Comparison of ENCODE assay signal across 9 cellular contexts in genomic region chr5:95712347-95712958, GRCh38. TPM values are rescaled to one million over a fixed set of nuclear protein-coding genes. Genes with fewer than 3 reads are reported as not detected.
DNase-seq lines count a peak whose midpoint lies in the region; ATAC-seq and TF ChIP-seq lines count a peak whose summit lies in the region.
"Had no signal": no experiment of that assay in that cellular context is flagged by ENCODE, and none has a peak within 500 bp of the region (broad histone marks: within the 10 kb centered on the region; RNA-seq: fewer than 3 reads in every experiment).

No MANE protein-coding gene starts in this region.

- POLR2A ChIA-PET in MCF 10A (lab: Yijun Ruan, JAX), result interaction anchor here (0.6 to 1.7 kb wide), 4 partner anchors 11 to 62 kb away, joined by 3 to 6 read pairs (median 5); no protein-coding TSS in a partner anchor

- H3K4me3 Mint-ChIP-seq in MCF 10A (ENCODE audit: unreplicated experiment), result no peak overlapping the region
- peak overlapping the region; percentile 55 for H3K4me3 Mint-ChIP-seq in type B pancreatic cell

- H3K9me3 Mint-ChIP-seq in MCF 10A (ENCODE audit: unreplicated experiment) (no peaks in the 10 kb centered on the region), type B pancreatic cell (peaks cover 4% of the 10 kb centered on the region)

- H3K4me1 ChIP-seq in breast epithelium, result no peaks in the 10 kb centered on the region
- H3K4me1 ChIP-seq in RWPE2 (ENCODE audit: insufficient read depth, poor library complexity, severe bottlenecking), result peaks cover 21% of the 10 kb centered on the region

- H3K27me3 Mint-ChIP-seq in MCF 10A (ENCODE audit: insufficient read depth, unreplicated experiment) (no peaks in the 10 kb centered on the region), type B pancreatic cell (peaks cover 3% of the 10 kb centered on the region)

- intact Hi-C loops in MCF 10A (cut with micrococcal nuclease) (loop anchor here (2.0 kb wide), 1 partner anchor 48 kb away; no protein-coding TSS in a partner anchor), breast epithelium (cut with DNase I; ENCODE audit: low total_unique reads) (no loop called here)

- TF ChIP-seq POLR2A in breast epithelium (IDR thresholded peaks at IDR 0.05), result no peak

- ATAC-seq in RWPE2 (ENCODE audit: low read depth) (peak; percentile 99), GM21529 (IDR thresholded peaks at IDR 0.05; ENCODE audit: unreplicated experiment) (no peak)

- no TSS peak for BruUV-seq in MCF 10A (replicated peaks; lab: Mats Ljungman, UMichigan)

- CTCF ChIA-PET in MCF 10A (lab: Yijun Ruan, JAX), result interaction anchor here (0.7 to 1.7 kb wide), 4 partner anchors 15 to 134 kb away, joined by 3 to 5 read pairs (median 4); no protein-coding TSS in a partner anchor

- H3K36me3 Mint-ChIP-seq in MCF 10A (ENCODE audit: insufficient read depth, unreplicated experiment) (no peaks in the 10 kb centered on the region), type B pancreatic cell (no peaks in the 10 kb centered on the region)

- DNase-seq in MCF 10A (ENCODE audit: unreplicated experiment) (peak; percentile 95), breast epithelium (ENCODE audit: low spot score in 2 of 2) (no peak), RWPE2 (ENCODE audit: low spot score) (peak; percentile 95), foreskin fibroblast (peak; percentile 65 to 73), type B pancreatic cell (ENCODE audit: extremely low spot score, unreplicated experiment) (no peak), NCI-H510A treated with DMSO at 0.1 percent for 48 hours (lab: John Stamatoyannopoulos, UW) (no peak), NCI-H2081 treated with DMSO at 0.1 percent for 48 hours (lab: John Stamatoyannopoulos, UW) (no peak)
- DNase-seq: heart right ventricle had no signal

- H3K36me3 ChIP-seq in breast epithelium, result no peaks in the 10 kb centered on the region
- H3K36me3 ChIP-seq in RWPE2 (ENCODE audit: low read depth), result no peaks in the 10 kb centered on the region
- H3K36me3 ChIP-seq: heart right ventricle had no signal

- no peak overlapping the region for H3K27ac ChIP-seq in breast epithelium
- H3K27ac ChIP-seq in RWPE2 (ENCODE audit: poor library complexity, severe bottlenecking), result peak overlapping the region; percentile 39

- peaks cover 33% of the 10 kb centered on the region for H3K4me1 Mint-ChIP-seq in MCF 10A (ENCODE audit: insufficient read depth, unreplicated experiment)
- H3K4me1 Mint-ChIP-seq in type B pancreatic cell (ENCODE audit: unreplicated experiment), result peaks cover 11% of the 10 kb centered on the region

- no peaks in the 10 kb centered on the region for H3K9me3 ChIP-seq in breast epithelium
- no peaks in the 10 kb centered on the region for H3K9me3 ChIP-seq in RWPE2 (ENCODE audit: severe bottlenecking)

- H3K4me3 ChIP-seq in breast epithelium (no peak overlapping the region), RWPE2 (ENCODE audit: severe bottlenecking) (no peak overlapping the region), foreskin fibroblast (ENCODE audit: low read depth in 1 of 2, low read length in 2 of 2) (no peak overlapping the region)
- H3K4me3 ChIP-seq: heart right ventricle had no signal

- no peak overlapping the region for H3K27ac Mint-ChIP-seq in MCF 10A (ENCODE audit: low read depth, unreplicated experiment)
- peak overlapping the region; percentile 92 for H3K27ac Mint-ChIP-seq in type B pancreatic cell

- H3K27me3 ChIP-seq in breast epithelium (no peaks in the 10 kb centered on the region), RWPE2 (ENCODE audit: insufficient read depth, poor library complexity, severe bottlenecking) (no peaks in the 10 kb centered on the region)
- H3K27me3 ChIP-seq: heart right ventricle had no signal

- TF ChIP-seq CTCF in MCF 10A (IDR thresholded peaks at IDR 0.05; ENCODE audit: unreplicated experiment) (no peak), breast epithelium (IDR thresholded peaks at IDR 0.05) (no peak), RWPE2 (IDR thresholded peaks at IDR 0.05; ENCODE audit: poor library complexity, severe bottlenecking) (no peak), foreskin fibroblast (IDR thresholded peaks at IDR 0.05; ENCODE audit: low read depth, low read length) (no peak), type B pancreatic cell (conservative IDR thresholded peaks at IDR 0.05) (no peak)

RNA-seq across cellular contexts. Expression of gene RHOBTB3, which starts 18.7 kb away (rescaled TPM):
- total RNA-seq in MCF 10A (2022) (3.4 and 3.8 TPM in 2 replicates), breast epithelium (100 to 1,000 TPM in 2 of 3 donors, 10 to 100 TPM in 1; 82.8 to 205 (median 109) TPM), type B pancreatic cell (ENCODE audit: low replicate concordance) (41.7 and 76.3 TPM in 2 replicates)

RNA-seq across cellular contexts. Expression of gene SPATA9, which starts 29.7 kb away (rescaled TPM):
- not detected in 2 replicates for total RNA-seq in MCF 10A (2022)
- under 1 TPM in 2 of 3 donors, not detected in 1; 0.32 to 0.33 TPM for total RNA-seq in breast epithelium
- 0.29 TPM in 2 replicates for total RNA-seq in type B pancreatic cell (ENCODE audit: low replicate concordance)
- total RNA-seq: heart right ventricle had no signal

Comparison
In these comparisons a context has a peak if more than half of its experiments do, and no peak if none do; other contexts are left out.
1. DNase-seq: peak in MCF 10A (single experiment), RWPE2 (single experiment) and foreskin fibroblast (2 of 2); none in breast epithelium (0 of 2), type B pancreatic cell (single experiment), NCI-H510A treated with DMSO at 0.1 percent for 48 hours (single experiment) and NCI-H2081 treated with DMSO at 0.1 percent for 48 hours (single experiment).